ENCODE assay signal across 15 cellular contexts in genomic region chr5:179212870-179213269, GRCh38.
A peak's percentile ranks its signal among the peaks of the same experiment; 100 is the strongest.
DNase-seq lines count a peak whose midpoint lies in the region; ATAC-seq, FAIRE-seq and TF ChIP-seq lines count a peak whose summit lies in the region.
"Had no signal": no experiment of that assay in that cellular context is flagged by ENCODE, and none has a peak within 500 bp of the region (broad histone marks: within the 10 kb centered on the region; RNA-seq: fewer than 3 reads in every experiment).

No MANE protein-coding gene starts in this region.

- H3K4me3 ChIP-seq in LNCaP clone FGC (ENCODE audit: low read depth, low read length): no peak overlapping the region
- no peak overlapping the region for H3K4me3 ChIP-seq in endodermal cell (ENCODE audit: low read length)
- no peak overlapping the region for H3K4me3 ChIP-seq in thoracic aorta
- H3K4me3 ChIP-seq: left lung, spleen had no signal

- peaks cover 11% of the 10 kb centered on the region for H3K27me3 Mint-ChIP-seq in activated naive CD8-positive, alpha-beta T cell treated with anti-CD3 and anti-CD28 coated beads for 36 hours
- no peaks in the 10 kb centered on the region for H3K27me3 Mint-ChIP-seq in activated naive CD8-positive, alpha-beta T cell treated with anti-CD3 and anti-CD28 coated beads, Interleukin-2, amount 50 U/mL, for 24 hours
- no peaks in the 10 kb centered on the region for H3K27me3 Mint-ChIP-seq in endodermal cell (ENCODE audit: insufficient read depth)

- peak; percentile 6 for DNase-seq in activated naive CD8-positive, alpha-beta T cell treated with anti-CD3 and anti-CD28 coated beads for 36 hours
- no peak for DNase-seq in activated naive CD8-positive, alpha-beta T cell treated with anti-CD3 and anti-CD28 coated beads, Interleukin-2, amount 50 U/mL, for 24 hours
- DNase-seq in LNCaP clone FGC (ENCODE audit: low read depth): no peak
- DNase-seq in endodermal cell: no peak
- no peak for DNase-seq in thoracic aorta (ENCODE audit: low spot score)
- no peak for DNase-seq in HTR-8/SVneo (ENCODE audit: insufficient read length, low spot score)
- DNase-seq in stimulated activated CD4-positive, alpha-beta T cell treated with anti-CD3 and anti-CD28 coated beads, Interleukin-15, amount 100 ng/mL, for 24 hours: no peak
- no peak for DNase-seq in G401 (ENCODE audit: low spot score)
- DNase-seq: cerebellar nuclear complex, DMS79 treated with DMSO at 0.1 percent for 48 hours, hippocampal formation, spleen, SW 1271 had no signal

- H3K36me3 ChIP-seq in endodermal cell (ENCODE audit: control insufficient read depth, insufficient read depth, low read length) (no peaks in the 10 kb centered on the region), thoracic aorta (no peaks in the 10 kb centered on the region)
- H3K36me3 ChIP-seq: left lung, spleen had no signal

- no peak overlapping the region for H3K4me3 Mint-ChIP-seq in activated naive CD8-positive, alpha-beta T cell treated with anti-CD3 and anti-CD28 coated beads for 36 hours
- no peak overlapping the region for H3K4me3 Mint-ChIP-seq in activated naive CD8-positive, alpha-beta T cell treated with anti-CD3 and anti-CD28 coated beads, Interleukin-2, amount 50 U/mL, for 24 hours
- H3K4me3 Mint-ChIP-seq in endodermal cell: no peak overlapping the region

- H3K27me3 ChIP-seq in endodermal cell (ENCODE audit: control insufficient read depth, insufficient read depth, low read length, poor library complexity, severe bottlenecking) (no peaks in the 10 kb centered on the region), thoracic aorta (replicated peaks; ENCODE audit: insufficient read depth) (no peaks in the 10 kb centered on the region)

- in situ Hi-C loops in G401 (cut with HindIII; ENCODE audit: low sequenced_read_pairs): no loop called here

- H3K27ac ChIP-seq in endodermal cell (ENCODE audit: low read depth, low read length) (no peak overlapping the region), thoracic aorta (no peak overlapping the region)
- H3K27ac ChIP-seq: left lung, spleen had no signal

- no peaks in the 10 kb centered on the region for H3K9me3 Mint-ChIP-seq in activated naive CD8-positive, alpha-beta T cell treated with anti-CD3 and anti-CD28 coated beads for 36 hours
- no peaks in the 10 kb centered on the region for H3K9me3 Mint-ChIP-seq in activated naive CD8-positive, alpha-beta T cell treated with anti-CD3 and anti-CD28 coated beads, Interleukin-2, amount 50 U/mL, for 24 hours
- H3K9me3 Mint-ChIP-seq in endodermal cell: no peaks in the 10 kb centered on the region

- no peak overlapping the region for H3K27ac Mint-ChIP-seq in activated naive CD8-positive, alpha-beta T cell treated with anti-CD3 and anti-CD28 coated beads for 36 hours
- H3K27ac Mint-ChIP-seq in activated naive CD8-positive, alpha-beta T cell treated with anti-CD3 and anti-CD28 coated beads, Interleukin-2, amount 50 U/mL, for 24 hours: no peak overlapping the region
- no peak overlapping the region for H3K27ac Mint-ChIP-seq in endodermal cell

- H3K4me1 Mint-ChIP-seq in activated naive CD8-positive, alpha-beta T cell treated with anti-CD3 and anti-CD28 coated beads for 36 hours: no peaks in the 10 kb centered on the region
- no peaks in the 10 kb centered on the region for H3K4me1 Mint-ChIP-seq in activated naive CD8-positive, alpha-beta T cell treated with anti-CD3 and anti-CD28 coated beads, Interleukin-2, amount 50 U/mL, for 24 hours
- H3K4me1 Mint-ChIP-seq in endodermal cell: no peaks in the 10 kb centered on the region

- ATAC-seq in activated naive CD8-positive, alpha-beta T cell treated with anti-CD3 and anti-CD28 coated beads, Interleukin-2, amount 50 U/mL, for 24 hours: no peak
- ATAC-seq in thoracic aorta (ENCODE audit: insufficient number of reproducible peaks, low FRiP score, low read depth): no peak
- ATAC-seq: left lung had no signal

- H3K9ac ChIP-seq in endodermal cell (ENCODE audit: extremely low read depth, low read length, poor library complexity, severe bottlenecking): no peak overlapping the region

- FAIRE-seq in HTR-8/SVneo (lab: Jason Lieb, UNC): no peak
- FAIRE-seq: endothelial cell of umbilical vein had no signal

- H3K36me3 Mint-ChIP-seq in activated naive CD8-positive, alpha-beta T cell treated with anti-CD3 and anti-CD28 coated beads for 36 hours: no peaks in the 10 kb centered on the region
- no peaks in the 10 kb centered on the region for H3K36me3 Mint-ChIP-seq in activated naive CD8-positive, alpha-beta T cell treated with anti-CD3 and anti-CD28 coated beads, Interleukin-2, amount 50 U/mL, for 24 hours (ENCODE audit: low read depth)
- H3K36me3 Mint-ChIP-seq in endodermal cell (ENCODE audit: low read depth): no peaks in the 10 kb centered on the region

- no peaks in the 10 kb centered on the region for H3K4me1 ChIP-seq in endodermal cell (ENCODE audit: control insufficient read depth, insufficient read depth, low read length)
- no peaks in the 10 kb centered on the region for H3K4me1 ChIP-seq in thoracic aorta (ENCODE audit: control insufficient read depth in 1 of 2, low read depth in 2 of 2)
- H3K4me1 ChIP-seq: left lung had no signal

- 50 to 53% methylated on average over 8 to 10 of the region's 10 CpGs for WGBS in endodermal cell (ENCODE audit: insufficient coverage in 1 of 2, insufficient read length in 1 of 2), 2 experiments

- H3K9me3 ChIP-seq in endodermal cell (ENCODE audit: control insufficient read depth, low read length): no peaks in the 10 kb centered on the region
- H3K9me3 ChIP-seq in thoracic aorta: no peaks in the 10 kb centered on the region
- H3K9me3 ChIP-seq: left lung, spleen had no signal

- peak; percentile 53 for TF ChIP-seq CTCF in LNCaP clone FGC (IDR thresholded peaks at IDR 0.05; ENCODE audit: control insufficient read depth, extremely low read depth, insufficient read depth)
- peak; percentile 47 for TF ChIP-seq CTCF in endodermal cell (conservative IDR thresholded peaks at IDR 0.05)
- peak; percentile 43 for TF ChIP-seq CTCF in thoracic aorta (IDR thresholded peaks at IDR 0.05)
